Comparison of ENCODE assay signal across 2 cellular contexts in genomic region chr16:84765606-84766580, GRCh38.
TF ChIP-seq lines count a peak whose summit lies in the region.

No MANE protein-coding gene starts in this region.

TF ChIP-seq in IMR-90, 13 proteins besides CTCF, POLR2A, EP300 and RAD21:
- TF ChIP-seq NFE2L2 (IDR thresholded peaks at IDR 0.05; ENCODE audit: low read depth, low read length) (no peak), MAFK (IDR thresholded peaks at IDR 0.05; ENCODE audit: low read depth, low read length) (no peak)
TF ChIP-seq in IMR-90: peak in this region for 0.

TF ChIP-seq in K562, 482 proteins besides CTCF, POLR2A, EP300 and RAD21:
- no peak for TF ChIP-seq SMARCA4 (IDR thresholded peaks at IDR 0.05)
- TF ChIP-seq SUPT5H (IDR thresholded peaks at IDR 0.05) = peak; percentile 43; the same call in 1 of the 2 replicates
- TF ChIP-seq USF1 (CRISPR knock-in tag; IDR thresholded peaks at IDR 0.05) = 0 out of 2 replicates have a peak, but pooled peaks have one; percentile 13
- TF ChIP-seq NFIX (CRISPR knock-in tag; IDR thresholded peaks at IDR 0.05; ENCODE audit: low read depth) = peak; percentile 39; the same call in 1 of the 2 replicates
- TF ChIP-seq NFIC (IDR thresholded peaks at IDR 0.05) = peak; percentile 85
- no peak for TF ChIP-seq GATAD2A (IDR thresholded peaks at IDR 0.05)
TF ChIP-seq in K562: peak in this region for 4.
